ENCODE assay signal across 9 cellular contexts in the genomic region with DNA sequence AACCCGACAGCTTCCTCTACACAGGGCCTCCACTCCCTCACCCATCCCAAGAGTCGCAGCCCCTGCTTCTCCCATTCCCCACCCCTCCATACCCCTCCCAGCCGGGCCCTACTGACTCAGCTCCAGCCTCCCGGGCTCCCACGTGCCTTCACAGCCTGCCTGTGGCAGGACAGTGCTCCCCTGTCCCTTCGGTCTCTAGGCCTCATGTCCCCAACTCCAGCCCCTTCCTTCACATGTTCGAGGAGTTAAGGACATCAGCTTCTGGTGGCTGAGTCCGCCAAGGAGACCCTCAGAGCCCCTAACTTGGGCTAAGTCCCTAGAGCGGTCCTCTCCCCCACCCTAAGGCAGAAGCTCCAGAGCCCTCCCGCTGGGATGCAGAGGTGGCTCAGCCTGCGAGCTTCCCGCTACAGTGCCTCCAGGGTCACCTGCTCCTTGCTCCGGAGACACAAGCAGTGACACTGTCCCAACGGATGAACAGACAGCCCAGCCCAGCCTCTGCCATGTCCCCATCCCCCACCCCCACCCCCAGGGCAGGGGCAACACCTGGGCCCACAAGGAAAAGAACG. TPM values are rescaled to one million over a fixed set of nuclear protein-coding genes. Genes with fewer than 3 reads are reported as not detected.
A peak's percentile ranks its signal among the peaks of the same experiment; 100 is the strongest.
DNase-seq lines count a peak whose midpoint lies in the region; ATAC-seq and TF ChIP-seq lines count a peak whose summit lies in the region.
"Had no signal": no experiment of that assay in that cellular context is flagged by ENCODE, and none has a peak within 500 bp of the region (broad histone marks: within the 10 kb centered on the region; RNA-seq: fewer than 3 reads in every experiment).

No MANE protein-coding gene starts in this region.

- H3K4me1 Mint-ChIP-seq in activated naive CD4-positive, alpha-beta T cell treated with anti-CD3 and anti-CD28 coated beads, Interleukin-2, amount 50 U/mL, for 24 hours = peaks cover 64% of the 10 kb centered on the region

- DNase-seq in activated naive CD4-positive, alpha-beta T cell treated with anti-CD3 and anti-CD28 coated beads, Interleukin-2, amount 50 U/mL, for 16 hours = no peak
- DNase-seq in cardiac fibroblast (ENCODE audit: low read depth in 2 of 2) (no peak), mesenchymal stem cell (peak; percentile 57), vagina (ENCODE audit: extremely low spot score in 2 of 2) (no peak), GDM1 (lab: John Stamatoyannopoulos, UW) (no peak)
- no peak for DNase-seq in stimulated activated CD4-positive, alpha-beta T cell treated with anti-CD3 and anti-CD28 coated beads, Interleukin-4, amount 100 ng/mL, for 4 hours
- DNase-seq: stimulated activated CD4-positive, alpha-beta T cell treated with anti-CD3 and anti-CD28 coated beads, Interleukin-4, amount 100 ng/mL, for 24 hours had no signal

- H3K27me3 Mint-ChIP-seq in activated naive CD4-positive, alpha-beta T cell treated with anti-CD3 and anti-CD28 coated beads, Interleukin-2, amount 50 U/mL, for 24 hours = peaks cover 28% of the 10 kb centered on the region

- H3K27me3 ChIP-seq in mesenchymal stem cell (ENCODE audit: control insufficient read depth in 1 of 2, insufficient read depth in 1 of 2, low read length in 2 of 2) = no peaks in the 10 kb centered on the region
- no peaks in the 10 kb centered on the region for H3K27me3 ChIP-seq in vagina

- no peak for ATAC-seq in HG03196 (IDR thresholded peaks at IDR 0.05; ENCODE audit: unreplicated experiment)

- H3K4me1 ChIP-seq in mesenchymal stem cell (ENCODE audit: control insufficient read depth, insufficient read depth, low read depth, low read length) = peaks cover 61% of the 10 kb centered on the region
- H3K4me1 ChIP-seq in vagina = peaks cover 83% of the 10 kb centered on the region

- H2BK15ac ChIP-seq in mesenchymal stem cell (ENCODE audit: low read depth, poor library complexity, severe bottlenecking) = peak overlapping the region; percentile 12

- peak overlapping the region; percentile 71 for H4K8ac ChIP-seq in mesenchymal stem cell (ENCODE audit: low read length)

- peak overlapping the region; percentile 71 for H3K4me3 Mint-ChIP-seq in activated naive CD4-positive, alpha-beta T cell treated with anti-CD3 and anti-CD28 coated beads, Interleukin-2, amount 50 U/mL, for 24 hours

- H3K27ac ChIP-seq in mesenchymal stem cell (ENCODE audit: low read length, poor library complexity, severe bottlenecking) = no peak overlapping the region
- H3K27ac ChIP-seq in vagina = peak overlapping the region; percentile 94

- H2BK12ac ChIP-seq in mesenchymal stem cell (ENCODE audit: low read length in 2 of 2) = peak overlapping the region; percentile 6 to 89

- peak overlapping the region; percentile 92 for H4K91ac ChIP-seq in mesenchymal stem cell (ENCODE audit: low read length)

- peaks cover 23% of the 10 kb centered on the region for H3K79me1 ChIP-seq in mesenchymal stem cell (replicated peaks; ENCODE audit: low read length, poor library complexity, severe bottlenecking)

- peak overlapping the region; percentile 93 for H2BK120ac ChIP-seq in mesenchymal stem cell (ENCODE audit: low read depth, low read length)

- H3K9me3 ChIP-seq in mesenchymal stem cell (ENCODE audit: control insufficient read depth, low read length) = no peaks in the 10 kb centered on the region
- no peaks in the 10 kb centered on the region for H3K9me3 ChIP-seq in vagina

- no peak overlapping the region for H3K23ac ChIP-seq in mesenchymal stem cell (ENCODE audit: low read length in 2 of 2)

- no peak overlapping the region for H2BK5ac ChIP-seq in mesenchymal stem cell (ENCODE audit: low read depth, low read length, poor library complexity, severe bottlenecking)

- no peak overlapping the region for H2AFZ ChIP-seq in mesenchymal stem cell (ENCODE audit: low read depth, low read length)

- intact Hi-C loops in vagina (cut with DNase I) = loop anchor here (5.0 kb wide), 1 partner anchor 55 kb away; no protein-coding TSS in a partner anchor

- TF ChIP-seq POLR2A in vagina (IDR thresholded peaks at IDR 0.05) = no peak

- TF ChIP-seq CTCF in cardiac fibroblast (IDR thresholded peaks at IDR 0.05; ENCODE audit: low read depth, low read length) (no peak), vagina (IDR thresholded peaks at IDR 0.05) (no peak)

- H3K14ac ChIP-seq in mesenchymal stem cell (ENCODE audit: low read length in 2 of 2) = peak overlapping the region in 1 of 2 experiments; percentile 88

- H3K36me3 Mint-ChIP-seq in activated naive CD4-positive, alpha-beta T cell treated with anti-CD3 and anti-CD28 coated beads, Interleukin-2, amount 50 U/mL, for 24 hours = no peaks in the 10 kb centered on the region

- peak overlapping the region; percentile 64 to 79 for H3K4me3 ChIP-seq in cardiac fibroblast (replicated peaks in 1 of 2; ENCODE audit: low read depth in 2 of 2, low read length in 2 of 2)
- peak overlapping the region; percentile 74 to 84 for H3K4me3 ChIP-seq in mesenchymal stem cell (ENCODE audit: insufficient read depth in 1 of 2, low read depth in 1 of 2, low read length in 2 of 2)
- peak overlapping the region; percentile 56 to 64 for H3K4me3 ChIP-seq in vagina

- H3K36me3 ChIP-seq in mesenchymal stem cell (ENCODE audit: control insufficient read depth in 1 of 2, insufficient read depth in 2 of 2, low read depth in 1 of 2, low read length in 2 of 2) (peaks cover 0 to 11% of the 10 kb centered on the region in 2 experiments), vagina (no peaks in the 10 kb centered on the region)

- H3K9me3 Mint-ChIP-seq in activated naive CD4-positive, alpha-beta T cell treated with anti-CD3 and anti-CD28 coated beads, Interleukin-2, amount 50 U/mL, for 24 hours = no peaks in the 10 kb centered on the region

- no peak overlapping the region for H3K27ac Mint-ChIP-seq in activated naive CD4-positive, alpha-beta T cell treated with anti-CD3 and anti-CD28 coated beads, Interleukin-2, amount 50 U/mL, for 24 hours

- H3K4ac ChIP-seq in mesenchymal stem cell (ENCODE audit: low read depth in 1 of 2, low read length in 2 of 2) = peak overlapping the region; percentile 16 to 93

- 9% methylated on average over 15 of the region's 15 CpGs for WGBS in mesenchymal stem cell

- peak overlapping the region; percentile 72 for H3K4me2 ChIP-seq in mesenchymal stem cell (ENCODE audit: low read length, poor library complexity, severe bottlenecking)

- H3K9ac ChIP-seq in mesenchymal stem cell (ENCODE audit: low read length) = peak overlapping the region; percentile 87

- peak overlapping the region; percentile 14 for H2AK5ac ChIP-seq in mesenchymal stem cell (ENCODE audit: low read length, severe bottlenecking)

- peak overlapping the region; percentile 87 to 99 for H3K18ac ChIP-seq in mesenchymal stem cell (ENCODE audit: low read depth in 1 of 2, low read length in 2 of 2)

RNA-seq across cellular contexts. Expression of a gene that starts 0.8 kb away (rescaled TPM):
- polyA plus RNA-seq in mesenchymal stem cell (2013, experiment 1 of 2) = 81.8 TPM
- 74.6 TPM for polyA plus RNA-seq in mesenchymal stem cell (2013, experiment 2 of 2)
- total RNA-seq in vagina = 39.8 TPM

RNA-seq across cellular contexts. Expression of a gene that starts 15.4 kb away (rescaled TPM):
- 73.1 TPM for polyA plus RNA-seq in mesenchymal stem cell (2013, experiment 1 of 2)
- 72.6 TPM for polyA plus RNA-seq in mesenchymal stem cell (2013, experiment 2 of 2)
- total RNA-seq in vagina = 28.0 TPM

RNA-seq across cellular contexts. Expression of a gene that starts 20.7 kb away (rescaled TPM):
- 26.1 TPM for polyA plus RNA-seq in mesenchymal stem cell (2013, experiment 1 of 2)
- polyA plus RNA-seq in mesenchymal stem cell (2013, experiment 2 of 2) = 25.0 TPM
- total RNA-seq in vagina = 25.3 TPM

RNA-seq across cellular contexts. Expression of a gene that starts 37.4 kb away (rescaled TPM):
- polyA plus RNA-seq in mesenchymal stem cell (2013, experiment 1 of 2) = not detected
- polyA plus RNA-seq in mesenchymal stem cell (2013, experiment 2 of 2) = not detected
- total RNA-seq in vagina = not detected
